Comparison of ENCODE assay signal across 8 cellular contexts in genomic region chr4:122542411-122543236, GRCh38.
DNase-seq lines count a peak whose midpoint lies in the region; ATAC-seq and TF ChIP-seq lines count a peak whose summit lies in the region.

No MANE protein-coding gene starts in this region.

- no peak overlapping the region for H2AFZ ChIP-seq in KMS-11 (ENCODE audit: low read depth)

- intact Hi-C loops in lower lobe of right lung (cut with DNase I), result no loop called here

- H3K79me2 ChIP-seq in KMS-11 (ENCODE audit: insufficient read depth, low read depth), result no peaks in the 10 kb centered on the region

- no peak for TF ChIP-seq EP300 in upper lobe of left lung (IDR thresholded peaks at IDR 0.05)

- H3K27ac ChIP-seq in KMS-11 (no peak overlapping the region), lower lobe of right lung (no peak overlapping the region), upper lobe of left lung (no peak overlapping the region)

- peak; percentile 92 for ATAC-seq in GM18511 (IDR thresholded peaks at IDR 0.05; ENCODE audit: unreplicated experiment)
- ATAC-seq in GM21723 (IDR thresholded peaks at IDR 0.05; ENCODE audit: unreplicated experiment), result peak; percentile 92
- ATAC-seq in lower lobe of right lung, result no peak
- no peak for ATAC-seq in upper lobe of left lung (ENCODE audit: low FRiP score in 2 of 2)

- H3K9me3 ChIP-seq in lower lobe of right lung (no peaks in the 10 kb centered on the region), upper lobe of left lung (peaks cover 0 to 7% (median 0%) of the 10 kb centered on the region in 4 donors)

- peak; percentile 87 for DNase-seq in iris pigment epithelial cell (ENCODE audit: low read depth)
- DNase-seq in lower lobe of right lung, result no peak
- DNase-seq in putamen (ENCODE audit: low spot score), result no peak
- DNase-seq in SIG-M5 treated with dmso at 0.1 percent for 504 hours (lab: John Stamatoyannopoulos, UW; ENCODE audit: unreplicated experiment), result no peak
- DNase-seq in upper lobe of left lung, result no peak

- H4K20me1 ChIP-seq in KMS-11 (ENCODE audit: insufficient read depth), result no peaks in the 10 kb centered on the region

- H3K4me3 ChIP-seq in KMS-11 (IDR thresholded peaks at IDR 0.05; ENCODE audit: insufficient read depth, low read depth, low read length) (no peak overlapping the region), lower lobe of right lung (no peak overlapping the region), upper lobe of left lung (no peak overlapping the region)

- H3K9ac ChIP-seq in KMS-11, result no peak overlapping the region

- peaks cover 14% of the 10 kb centered on the region for H3K4me1 ChIP-seq in KMS-11 (ENCODE audit: low read depth, poor library complexity, severe bottlenecking)
- no peaks in the 10 kb centered on the region for H3K4me1 ChIP-seq in lower lobe of right lung
- H3K4me1 ChIP-seq in upper lobe of left lung, result no peaks in the 10 kb centered on the region

- H3K27me3 ChIP-seq in KMS-11 (ENCODE audit: insufficient read depth, low read depth) (no peaks in the 10 kb centered on the region), lower lobe of right lung (ENCODE audit: low read depth) (no peaks in the 10 kb centered on the region), upper lobe of left lung (no peaks in the 10 kb centered on the region)

- H3K36me3 ChIP-seq in KMS-11 (ENCODE audit: insufficient read depth) (no peaks in the 10 kb centered on the region), lower lobe of right lung (no peaks in the 10 kb centered on the region), upper lobe of left lung (no peaks in the 10 kb centered on the region)

- H3K4me2 ChIP-seq in KMS-11, result peak overlapping the region; percentile 40

- TF ChIP-seq CTCF in KMS-11 (conservative IDR thresholded peaks at IDR 0.05; ENCODE audit: low read depth, low read length) (no peak), lower lobe of right lung (IDR thresholded peaks at IDR 0.05) (no peak), upper lobe of left lung (IDR thresholded peaks at IDR 0.05) (no peak)

- 28 to 39% methylated on average over 3 of the region's 3 CpGs for WGBS in upper lobe of left lung, 2 donors

- no peak for TF ChIP-seq POLR2A in upper lobe of left lung (IDR thresholded peaks at IDR 0.05)

Comparison
In these comparisons a context has a peak if more than half of its experiments do, and no peak if none do; other contexts are left out.
1. ATAC-seq: peak in GM18511 (single experiment) and GM21723 (single experiment); none in lower lobe of right lung (0 of 2) and upper lobe of left lung (0 of 2).